Comparison of ENCODE assay signal across 1 cellular context in genomic region chr20:35226775-35227681, GRCh38.
TF ChIP-seq lines count a peak whose summit lies in the region.

No MANE protein-coding gene starts in this region.

TF ChIP-seq in HEK293, 187 proteins besides CTCF, POLR2A, EP300 and RAD21 (continued from another document):
- TF ChIP-seq, protein P1, sequence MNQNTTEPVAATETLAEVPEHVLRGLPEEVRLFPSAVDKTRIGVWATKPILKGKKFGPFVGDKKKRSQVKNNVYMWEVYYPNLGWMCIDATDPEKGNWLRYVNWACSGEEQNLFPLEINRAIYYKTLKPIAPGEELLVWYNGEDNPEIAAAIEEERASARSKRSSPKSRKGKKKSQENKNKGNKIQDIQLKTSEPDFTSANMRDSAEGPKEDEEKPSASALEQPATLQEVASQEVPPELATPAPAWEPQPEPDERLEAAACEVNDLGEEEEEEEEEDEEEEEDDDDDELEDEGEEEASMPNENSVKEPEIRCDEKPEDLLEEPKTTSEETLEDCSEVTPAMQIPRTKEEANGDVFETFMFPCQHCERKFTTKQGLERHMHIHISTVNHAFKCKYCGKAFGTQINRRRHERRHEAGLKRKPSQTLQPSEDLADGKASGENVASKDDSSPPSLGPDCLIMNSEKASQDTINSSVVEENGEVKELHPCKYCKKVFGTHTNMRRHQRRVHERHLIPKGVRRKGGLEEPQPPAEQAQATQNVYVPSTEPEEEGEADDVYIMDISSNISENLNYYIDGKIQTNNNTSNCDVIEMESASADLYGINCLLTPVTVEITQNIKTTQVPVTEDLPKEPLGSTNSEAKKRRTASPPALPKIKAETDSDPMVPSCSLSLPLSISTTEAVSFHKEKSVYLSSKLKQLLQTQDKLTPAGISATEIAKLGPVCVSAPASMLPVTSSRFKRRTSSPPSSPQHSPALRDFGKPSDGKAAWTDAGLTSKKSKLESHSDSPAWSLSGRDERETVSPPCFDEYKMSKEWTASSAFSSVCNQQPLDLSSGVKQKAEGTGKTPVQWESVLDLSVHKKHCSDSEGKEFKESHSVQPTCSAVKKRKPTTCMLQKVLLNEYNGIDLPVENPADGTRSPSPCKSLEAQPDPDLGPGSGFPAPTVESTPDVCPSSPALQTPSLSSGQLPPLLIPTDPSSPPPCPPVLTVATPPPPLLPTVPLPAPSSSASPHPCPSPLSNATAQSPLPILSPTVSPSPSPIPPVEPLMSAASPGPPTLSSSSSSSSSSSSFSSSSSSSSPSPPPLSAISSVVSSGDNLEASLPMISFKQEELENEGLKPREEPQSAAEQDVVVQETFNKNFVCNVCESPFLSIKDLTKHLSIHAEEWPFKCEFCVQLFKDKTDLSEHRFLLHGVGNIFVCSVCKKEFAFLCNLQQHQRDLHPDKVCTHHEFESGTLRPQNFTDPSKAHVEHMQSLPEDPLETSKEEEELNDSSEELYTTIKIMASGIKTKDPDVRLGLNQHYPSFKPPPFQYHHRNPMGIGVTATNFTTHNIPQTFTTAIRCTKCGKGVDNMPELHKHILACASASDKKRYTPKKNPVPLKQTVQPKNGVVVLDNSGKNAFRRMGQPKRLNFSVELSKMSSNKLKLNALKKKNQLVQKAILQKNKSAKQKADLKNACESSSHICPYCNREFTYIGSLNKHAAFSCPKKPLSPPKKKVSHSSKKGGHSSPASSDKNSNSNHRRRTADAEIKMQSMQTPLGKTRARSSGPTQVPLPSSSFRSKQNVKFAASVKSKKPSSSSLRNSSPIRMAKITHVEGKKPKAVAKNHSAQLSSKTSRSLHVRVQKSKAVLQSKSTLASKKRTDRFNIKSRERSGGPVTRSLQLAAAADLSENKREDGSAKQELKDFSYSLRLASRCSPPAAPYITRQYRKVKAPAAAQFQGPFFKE (tag by site-specific recombination; IDR thresholded peaks at IDR 0.05; ENCODE audit: borderline replicate concordance): no peak
- TF ChIP-seq ZBTB26 (tag by site-specific recombination; optimal IDR thresholded peaks at IDR 0.05): peak; percentile 52
- no peak for TF ChIP-seq YY1 (tag by site-specific recombination; IDR thresholded peaks at IDR 0.05)
- no peak for TF ChIP-seq ZNF324 (tag by site-specific recombination; IDR thresholded peaks at IDR 0.05)
- peak; percentile 80 for TF ChIP-seq ZNF600 (tag by site-specific recombination; IDR thresholded peaks at IDR 0.05)
- no peak for TF ChIP-seq ZFP3 (tag by site-specific recombination; IDR thresholded peaks at IDR 0.05; ENCODE audit: low read depth)
- no peak for TF ChIP-seq ZNF175 (tag by site-specific recombination; IDR thresholded peaks at IDR 0.05)
- TF ChIP-seq HOXC10 (CRISPR knock-in tag; IDR thresholded peaks at IDR 0.05): no peak
- no peak for TF ChIP-seq ZNF292 (tag by site-specific recombination; IDR thresholded peaks at IDR 0.05; ENCODE audit: borderline replicate concordance, low read depth)
- TF ChIP-seq PRDM6 (tag by site-specific recombination; IDR thresholded peaks at IDR 0.05): no peak
- TF ChIP-seq ZNF138 (tag by site-specific recombination; IDR thresholded peaks at IDR 0.05; ENCODE audit: borderline replicate concordance): no peak
- no peak for TF ChIP-seq ZNF223 (tag by site-specific recombination; IDR thresholded peaks at IDR 0.05)
- peak; percentile 61; the same call in 1 of the 2 replicates for TF ChIP-seq KLF8 (tag by site-specific recombination; IDR thresholded peaks at IDR 0.05)
- 0 out of 2 replicates have a peak, but pooled peaks have one; percentile 37 for TF ChIP-seq ZNF692 (tag by site-specific recombination; IDR thresholded peaks at IDR 0.05)
- TF ChIP-seq ZNF654 (tag by site-specific recombination; IDR thresholded peaks at IDR 0.05; ENCODE audit: low read depth): no peak
- no peak for TF ChIP-seq ZNF266 (tag by site-specific recombination; IDR thresholded peaks at IDR 0.05; ENCODE audit: low read depth)
- no peak for TF ChIP-seq ZNF664 (tag by site-specific recombination; IDR thresholded peaks at IDR 0.05)
- TF ChIP-seq ZNF335 (tag by site-specific recombination; conservative IDR thresholded peaks at IDR 0.05): peak; percentile 67
- peak; percentile 41 for TF ChIP-seq ZFHX2 (tag by site-specific recombination; conservative IDR thresholded peaks at IDR 0.05)
- no peak for TF ChIP-seq GLI2 (tag by site-specific recombination; IDR thresholded peaks at IDR 0.05; ENCODE audit: borderline replicate concordance, low read depth)
- 0 out of 2 replicates have a peak, but pooled peaks have one; percentile 14 for TF ChIP-seq ZXDB (tag by site-specific recombination; IDR thresholded peaks at IDR 0.05)
- TF ChIP-seq ZNF624 (tag by site-specific recombination; IDR thresholded peaks at IDR 0.05): no peak
- TF ChIP-seq PRDM10 (tag by site-specific recombination; IDR thresholded peaks at IDR 0.05): no peak
- TF ChIP-seq, protein P2, sequence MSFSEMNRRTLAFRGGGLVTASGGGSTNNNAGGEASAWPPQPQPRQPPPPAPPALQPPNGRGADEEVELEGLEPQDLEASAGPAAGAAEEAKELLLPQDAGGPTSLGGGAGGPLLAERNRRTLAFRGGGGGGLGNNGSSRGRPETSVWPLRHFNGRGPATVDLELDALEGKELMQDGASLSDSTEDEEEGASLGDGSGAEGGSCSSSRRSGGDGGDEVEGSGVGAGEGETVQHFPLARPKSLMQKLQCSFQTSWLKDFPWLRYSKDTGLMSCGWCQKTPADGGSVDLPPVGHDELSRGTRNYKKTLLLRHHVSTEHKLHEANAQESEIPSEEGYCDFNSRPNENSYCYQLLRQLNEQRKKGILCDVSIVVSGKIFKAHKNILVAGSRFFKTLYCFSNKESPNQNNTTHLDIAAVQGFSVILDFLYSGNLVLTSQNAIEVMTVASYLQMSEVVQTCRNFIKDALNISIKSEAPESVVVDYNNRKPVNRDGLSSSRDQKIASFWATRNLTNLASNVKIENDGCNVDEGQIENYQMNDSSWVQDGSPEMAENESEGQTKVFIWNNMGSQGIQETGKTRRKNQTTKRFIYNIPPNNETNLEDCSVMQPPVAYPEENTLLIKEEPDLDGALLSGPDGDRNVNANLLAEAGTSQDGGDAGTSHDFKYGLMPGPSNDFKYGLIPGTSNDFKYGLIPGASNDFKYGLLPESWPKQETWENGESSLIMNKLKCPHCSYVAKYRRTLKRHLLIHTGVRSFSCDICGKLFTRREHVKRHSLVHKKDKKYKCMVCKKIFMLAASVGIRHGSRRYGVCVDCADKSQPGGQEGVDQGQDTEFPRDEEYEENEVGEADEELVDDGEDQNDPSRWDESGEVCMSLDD (tag by site-specific recombination; IDR thresholded peaks at IDR 0.05): no peak
- no peak for TF ChIP-seq PATZ1 (tag by site-specific recombination; IDR thresholded peaks at IDR 0.05)
TF ChIP-seq in HEK293: peak in this region for 16.
